ENCODE assay signal across 9 cellular contexts in the genomic region with DNA sequence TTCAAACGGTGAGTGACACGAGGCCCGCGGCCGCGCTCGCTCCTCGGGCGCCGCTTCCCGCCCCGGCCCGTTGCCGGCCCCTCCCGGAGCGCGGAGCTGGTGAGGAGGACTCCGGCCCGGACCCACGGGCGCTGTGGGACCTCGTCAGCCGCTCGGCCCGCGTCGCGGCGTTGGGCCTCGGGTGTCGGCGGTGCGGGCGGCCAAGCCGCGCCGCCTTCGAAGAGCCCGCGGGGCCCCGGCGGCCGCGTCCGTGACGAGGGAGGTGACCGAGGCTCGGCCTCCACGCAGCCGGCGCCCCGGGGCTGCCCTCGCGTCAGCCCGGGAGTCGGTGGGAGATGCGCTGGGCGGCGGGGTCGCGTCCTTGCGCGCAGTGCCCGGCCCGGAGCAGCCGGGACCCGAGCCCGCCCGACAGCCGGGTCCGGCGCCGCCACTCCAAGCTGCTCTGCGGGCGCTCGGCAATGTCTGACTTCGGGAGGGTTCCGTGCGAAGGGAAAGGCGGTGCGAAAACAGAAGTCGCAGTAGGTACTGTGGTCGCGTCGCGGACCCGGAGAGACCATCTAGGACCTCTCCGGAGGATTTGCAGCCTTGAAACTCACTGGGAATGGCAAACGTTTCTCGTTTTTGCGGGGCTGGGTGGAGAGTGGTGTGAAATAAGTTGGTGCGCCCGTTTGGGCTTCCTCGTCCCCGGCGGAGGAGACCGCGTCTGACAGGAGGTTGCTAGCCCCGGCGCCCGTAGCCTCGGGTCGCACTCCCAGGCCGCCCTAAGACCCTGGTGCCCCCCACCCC. TPM values are rescaled to one million over a fixed set of nuclear protein-coding genes. Genes with fewer than 3 reads are reported as not detected.
DNase-seq lines count a peak whose midpoint lies in the region; ATAC-seq, FAIRE-seq and TF ChIP-seq lines count a peak whose summit lies in the region.
"Had no signal": no experiment of that assay in that cellular context is flagged by ENCODE, and none has a peak within 500 bp of the region (broad histone marks: within the 10 kb centered on the region; RNA-seq: fewer than 3 reads in every experiment).

No MANE protein-coding gene starts in this region.

- H3K4me3 Mint-ChIP-seq in activated naive CD8-positive, alpha-beta T cell treated with anti-CD3 and anti-CD28 coated beads, Interleukin-2, amount 10 ng/mL, durations not matched to agents 7 days and 5 days, result peak overlapping the region; percentile 98

- FAIRE-seq in HTR-8/SVneo (lab: Jason Lieb, UNC), result no peak
- FAIRE-seq: endometrium had no signal

- POLR2A ChIA-PET in RWPE1 (lab: Yijun Ruan, JAX; ENCODE audit: low non-redundant PET), result interaction anchor here (1.1 kb wide), 2 partner anchors 15 to 26 kb away, joined by 3 to 5 read pairs; no protein-coding TSS in a partner anchor
- POLR2A ChIA-PET in activated naive CD8-positive, alpha-beta T cell treated with anti-CD3 and anti-CD28 coated beads, Interleukin-2, amount 10 ng/mL, durations not matched to agents 7 days and 5 days (lab: Charles Lee), result interaction anchor here (0.6 to 6.8 kb wide), 7 partner anchors 10 to 868 kb away, joined by 3 to 159 read pairs (median 6); partner anchors contain the start of gene ZBTB17

- CTCF ChIA-PET in RWPE1 (lab: Yijun Ruan, JAX), result interaction anchor here (0.7 to 1.1 kb wide), 4 partner anchors 10 to 109 kb away, joined by 3 to 5 read pairs (median 3); no protein-coding TSS in a partner anchor

- intact Hi-C loops in left ventricle myocardium inferior (cut with micrococcal nuclease), result no loop called here

- peaks cover 89% of the 10 kb centered on the region for H3K4me1 ChIP-seq in left ventricle myocardium inferior

- H3K27ac ChIP-seq in RWPE1, result peak overlapping the region; percentile 96
- peak overlapping the region; percentile 98 for H3K27ac ChIP-seq in left ventricle myocardium inferior (replicated peaks)

- DNase-seq in RWPE1 (ENCODE audit: low spot score) (no peak), left ventricle myocardium inferior (peak; percentile 36), retinal pigment epithelial cell (ENCODE audit: low read depth) (no peak), NCI-H128 (lab: John Stamatoyannopoulos, UW; ENCODE audit: unreplicated experiment) (no peak), HTR-8/SVneo (ENCODE audit: insufficient read length, low spot score) (no peak)
- peak; percentile 75 for DNase-seq in activated naive CD8-positive, alpha-beta T cell treated with anti-CD3 and anti-CD28 coated beads, Interleukin-2, amount 10 ng/mL, durations not matched to agents 7 days and 5 days

- H3K9me3 Mint-ChIP-seq in activated naive CD8-positive, alpha-beta T cell treated with anti-CD3 and anti-CD28 coated beads, Interleukin-2, amount 10 ng/mL, durations not matched to agents 7 days and 5 days, result no peaks in the 10 kb centered on the region

- H3K4me1 Mint-ChIP-seq in activated naive CD8-positive, alpha-beta T cell treated with anti-CD3 and anti-CD28 coated beads, Interleukin-2, amount 10 ng/mL, durations not matched to agents 7 days and 5 days, result peaks cover 42% of the 10 kb centered on the region

- no peaks in the 10 kb centered on the region for H3K9me3 ChIP-seq in left ventricle myocardium inferior (replicated peaks)

- TF ChIP-seq CTCF in RWPE1 (conservative IDR thresholded peaks at IDR 0.05; ENCODE audit: low read depth), result no peak
- no peak for TF ChIP-seq CTCF in left ventricle myocardium inferior (IDR thresholded peaks at IDR 0.05; ENCODE audit: borderline replicate concordance)
- no peak for TF ChIP-seq CTCF in retinal pigment epithelial cell (conservative IDR thresholded peaks at IDR 0.05; ENCODE audit: low read depth, low read length)

- peak overlapping the region; percentile 97 for H3K27ac Mint-ChIP-seq in activated naive CD8-positive, alpha-beta T cell treated with anti-CD3 and anti-CD28 coated beads, Interleukin-2, amount 10 ng/mL, durations not matched to agents 7 days and 5 days

- no peaks in the 10 kb centered on the region for H3K36me3 ChIP-seq in left ventricle myocardium inferior

- no peaks in the 10 kb centered on the region for H3K27me3 Mint-ChIP-seq in activated naive CD8-positive, alpha-beta T cell treated with anti-CD3 and anti-CD28 coated beads, Interleukin-2, amount 10 ng/mL, durations not matched to agents 7 days and 5 days

- H3K27me3 ChIP-seq in left ventricle myocardium inferior (ENCODE audit: low read depth), result no peaks in the 10 kb centered on the region

- peaks cover 3% of the 10 kb centered on the region for H3K36me3 Mint-ChIP-seq in activated naive CD8-positive, alpha-beta T cell treated with anti-CD3 and anti-CD28 coated beads, Interleukin-2, amount 10 ng/mL, durations not matched to agents 7 days and 5 days

- ATAC-seq in GM18867 (IDR thresholded peaks at IDR 0.05; ENCODE audit: unreplicated experiment) (peak; percentile 19), HG02973 (IDR thresholded peaks at IDR 0.05; ENCODE audit: unreplicated experiment) (peak; percentile 13)
- peak; percentile 17 for ATAC-seq in activated naive CD8-positive, alpha-beta T cell treated with anti-CD3 and anti-CD28 coated beads, Interleukin-2, amount 10 ng/mL, durations not matched to agents 7 days and 5 days (ENCODE audit: low read depth)

- peak overlapping the region; percentile 76 for H3K4me3 ChIP-seq in left ventricle myocardium inferior
- peak overlapping the region; percentile 90 for H3K4me3 ChIP-seq in retinal pigment epithelial cell (ENCODE audit: low read length)

RNA-seq across cellular contexts. Expression of gene SPEN, which starts 0.8 kb away (rescaled TPM):
- total RNA-seq in activated naive CD8-positive, alpha-beta T cell treated with anti-CD3 and anti-CD28 coated beads, Interleukin-2, amount 10 ng/mL, durations not matched to agents 7 days and 5 days, result 10 to 100 TPM; 68.8 to 69.8 TPM
- 20.8 TPM for total RNA-seq in left ventricle myocardium inferior

RNA-seq across cellular contexts. Expression of gene UQCRHL, which starts 40.9 kb away (rescaled TPM):
- total RNA-seq in activated naive CD8-positive, alpha-beta T cell treated with anti-CD3 and anti-CD28 coated beads, Interleukin-2, amount 10 ng/mL, durations not matched to agents 7 days and 5 days, result 1 to 10 TPM; 1.8 to 1.9 TPM
- 6.0 TPM for total RNA-seq in left ventricle myocardium inferior

Comparison
In these comparisons a context has a peak if more than half of its experiments do, and no peak if none do; other contexts are left out.
1. DNase-seq: peak in activated naive CD8-positive, alpha-beta T cell treated with anti-CD3 and anti-CD28 coated beads, Interleukin-2, amount 10 ng/mL, durations not matched to agents 7 days and 5 days (single experiment) and left ventricle myocardium inferior (single experiment); none in RWPE1 (single experiment), retinal pigment epithelial cell (single experiment), NCI-H128 (single experiment) and HTR-8/SVneo (single experiment).
2. Peak in every context shown above with its lines, with median percentiles within 50 percentile points of each other: ATAC-seq.